In genomic region chr14:104777808-104778249, GRCh38 we compare ENCODE assay signal across 21 cellular contexts.
"Had no signal": no experiment of that assay in that cellular context is flagged by ENCODE, and none has a peak within 500 bp of the region (broad histone marks: within the 10 kb centered on the region; RNA-seq: fewer than 3 reads in every experiment).

No MANE protein-coding gene starts in this region.

- H3K4me3 Mint-ChIP-seq: activated CD8-positive, alpha-beta T cell treated with anti-CD3 and anti-CD28 coated beads, Interleukin-2, amount 10 ng/mL, durations not matched to agents 7 days and 5 days; activated naive CD8-positive, alpha-beta T cell treated with anti-CD3 and anti-CD28 coated beads for 36 hours; activated T-cell treated with anti-CD3 and anti-CD28 coated beads, Interleukin-2, amount 50 U/mL, for 4 hours had no signal

- H3K4me1 Mint-ChIP-seq: activated naive CD8-positive, alpha-beta T cell treated with anti-CD3 and anti-CD28 coated beads for 36 hours had no signal

- ATAC-seq: activated CD4-positive, CD25-positive, alpha-beta regulatory T cell treated with anti-CD3 and anti-CD28 coated beads, Interleukin-2, amount 50 U/mL, for 24 hours; activated CD8-positive, alpha-beta T cell treated with anti-CD3 and anti-CD28 coated beads, Interleukin-2, amount 10 ng/mL, durations not matched to agents 7 days and 5 days; activated T-cell treated with anti-CD3 and anti-CD28 coated beads, Interleukin-2, amount 50 U/mL, for 4 hours had no signal

- DNase-seq: activated CD4-positive, alpha-beta T cell treated with anti-CD3 and anti-CD28 coated beads for 4 hours; activated CD8-positive, alpha-beta memory T cell treated with anti-CD3 and anti-CD28 coated beads, Interleukin-2, amount 50 U/mL, for 48 hours; activated CD8-positive, alpha-beta T cell treated with anti-CD3 and anti-CD28 coated beads, Interleukin-2, amount 10 ng/mL, durations not matched to agents 7 days and 5 days; activated effector memory CD4-positive, alpha-beta T cell treated with anti-CD3 and anti-CD28 coated beads, Interleukin-2, amount 50 U/mL, for 16 hours; activated naive CD4-positive, alpha-beta T cell treated with Interleukin-2 at 50 U/mL for 16 hours; activated naive CD8-positive, alpha-beta T cell treated with anti-CD3 and anti-CD28 coated beads for 36 hours; activated T-cell treated with anti-CD3 and anti-CD28 coated beads, Interleukin-2, amount 50 U/mL, for 4 hours; anterior cingulate cortex; MG63; MV-4-11; NCI-H1092 treated with DMSO at 0.1 percent for 48 hours; NCI-H1417 treated with DMSO at 0.1 percent for 48 hours; NCI-H1694; NCI-H2081; NCI-H510A treated with DMSO at 0.1 percent for 48 hours; NCI-H69; NK-92 treated with Interleukin-12 subunit alpha and Interleukin-12 subunit beta, amount 100 ng/mL, for 24 hours; Peyer's patch; SIG-M5; T-helper 1 cell had no signal

- H3K27me3 Mint-ChIP-seq: activated naive CD8-positive, alpha-beta T cell treated with anti-CD3 and anti-CD28 coated beads for 36 hours had no signal

- H3K4me3 ChIP-seq: MG63, Peyer's patch had no signal

- H3K9me3 ChIP-seq: MG63, Peyer's patch had no signal

- H3K4me1 ChIP-seq: Peyer's patch had no signal

- H3K27ac Mint-ChIP-seq: activated CD8-positive, alpha-beta T cell treated with anti-CD3 and anti-CD28 coated beads, Interleukin-2, amount 10 ng/mL, durations not matched to agents 7 days and 5 days; activated naive CD8-positive, alpha-beta T cell treated with anti-CD3 and anti-CD28 coated beads for 36 hours had no signal

- H3K9me3 Mint-ChIP-seq: activated naive CD8-positive, alpha-beta T cell treated with anti-CD3 and anti-CD28 coated beads for 36 hours; activated T-cell treated with anti-CD3 and anti-CD28 coated beads, Interleukin-2, amount 50 U/mL, for 4 hours had no signal

- H3K27ac ChIP-seq: Peyer's patch had no signal

- H3K27me3 ChIP-seq: MG63, Peyer's patch had no signal
